In the genomic region with DNA sequence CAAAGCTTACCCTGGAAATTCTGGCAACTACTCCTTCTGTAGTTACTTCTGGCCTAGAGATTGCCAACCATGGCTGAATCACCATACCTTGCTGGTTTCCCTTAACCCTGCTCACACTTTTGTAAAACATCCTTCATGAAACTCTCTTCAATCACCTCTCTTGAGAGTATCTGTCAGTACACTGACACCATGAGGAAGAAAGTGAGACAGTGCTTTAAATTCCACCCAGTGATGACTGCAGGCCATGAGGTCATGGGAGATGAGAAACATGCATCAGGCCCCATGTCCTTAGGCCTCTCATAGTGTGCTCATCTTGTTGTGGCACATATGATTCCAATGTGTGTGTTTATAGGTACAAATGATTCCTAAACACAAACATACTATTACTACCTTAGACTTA, we compare ENCODE assay signal across 1 cellular context.
TF ChIP-seq lines count a peak whose summit lies in the region.

No MANE protein-coding gene starts in this region.

TF ChIP-seq in GM12878, 131 proteins besides CTCF, POLR2A, EP300 and RAD21:
- no peak for TF ChIP-seq TCF3 (IDR thresholded peaks at IDR 0.05; ENCODE audit: borderline replicate concordance, insufficient read depth, low read depth, low read length)
- TF ChIP-seq CHD4 (IDR thresholded peaks at IDR 0.05): no peak
- no peak for TF ChIP-seq DPF2 (IDR thresholded peaks at IDR 0.05)
- no peak for TF ChIP-seq RFX5 (IDR thresholded peaks at IDR 0.05; ENCODE audit: low read depth, low read length)
